13 cellular contexts compared by ENCODE assay signal in the genomic region with DNA sequence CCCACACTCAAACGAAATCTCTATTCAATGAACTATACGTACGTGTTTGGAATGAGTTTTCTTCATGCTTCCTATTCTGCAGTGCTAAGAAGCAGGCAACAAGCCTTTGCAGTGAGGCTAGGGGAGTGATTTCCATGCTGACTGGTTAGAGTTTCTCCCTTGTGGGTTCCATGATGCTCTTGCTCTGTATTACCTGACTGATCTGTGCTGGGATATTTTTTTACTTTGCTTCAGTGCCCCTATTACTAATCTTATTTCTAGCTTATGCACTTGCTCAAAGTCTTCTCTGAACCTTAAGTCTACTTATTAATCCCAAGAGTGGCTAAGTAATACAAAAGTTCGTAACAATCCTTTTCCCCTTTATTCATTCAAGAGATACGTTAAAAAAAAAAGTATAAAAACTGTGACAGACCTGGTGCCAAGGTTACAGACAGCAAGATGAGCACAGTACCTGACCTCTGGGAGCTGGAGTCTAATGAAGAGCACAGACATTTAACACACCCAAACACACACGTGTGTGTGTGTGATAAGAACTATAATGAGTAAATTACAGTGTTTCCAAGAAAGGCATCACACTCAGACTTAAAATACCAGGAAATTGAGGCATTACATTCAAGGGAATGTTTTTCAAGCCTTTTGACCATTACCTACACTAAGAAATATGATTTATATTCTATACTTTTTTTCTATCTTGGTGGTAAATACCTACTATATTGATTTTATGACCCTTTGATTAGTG.
"Had no signal": no experiment of that assay in that cellular context is flagged by ENCODE, and none has a peak within 500 bp of the region (broad histone marks: within the 10 kb centered on the region; RNA-seq: fewer than 3 reads in every experiment).

No MANE protein-coding gene starts in this region.

- H3K9me3 Mint-ChIP-seq: activated B cell treated with CpG ODN at 0.5 μM for 24 hours; activated CD4-positive, alpha-beta T cell treated with anti-CD3 and anti-CD28 coated beads, Interleukin-2, amount 10 ng/mL, durations not matched to agents 24 days and 14 days; activated T-helper 1 cell treated with anti-CD3 and anti-CD28 coated beads, Interleukin-12 subunit alpha, Interleukin-12 subunit beta, Interleukin-2, Interleukin-4 antibody, amounts not matched to agents 30 ng/mL and 10 ng/mL and 1 ng/mL, durations not matched to agents 14 hours and 24 hours and 36 hours; central memory CD8-positive, alpha-beta T cell; natural killer cell treated with Interleukin-12 subunit alpha and Interleukin-12 subunit beta and Interleukin-15 and Interleukin-18, amount 100 ng/mL, for 72 hours; stimulated activated naive CD8-positive, alpha-beta T cell treated with anti-CD3 and anti-CD28 coated beads, Interleukin-15, Interleukin-2, amounts not matched to agents 100 ng/mL and 50 ng/mL, for 24 hours had no signal

- H3K27ac Mint-ChIP-seq: activated B cell treated with CpG ODN at 0.5 μM for 24 hours; activated CD4-positive, alpha-beta T cell treated with anti-CD3 and anti-CD28 coated beads, Interleukin-2, amount 10 ng/mL, durations not matched to agents 24 days and 14 days; activated T-helper 1 cell treated with anti-CD3 and anti-CD28 coated beads, Interleukin-12 subunit alpha, Interleukin-12 subunit beta, Interleukin-2, Interleukin-4 antibody, amounts not matched to agents 30 ng/mL and 10 ng/mL and 1 ng/mL, durations not matched to agents 14 hours and 24 hours and 36 hours; natural killer cell treated with Interleukin-12 subunit alpha and Interleukin-12 subunit beta and Interleukin-15 and Interleukin-18, amount 100 ng/mL, for 72 hours; stimulated activated naive CD8-positive, alpha-beta T cell treated with anti-CD3 and anti-CD28 coated beads, Interleukin-15, Interleukin-2, amounts not matched to agents 100 ng/mL and 50 ng/mL, for 24 hours had no signal

- H3K4me3 Mint-ChIP-seq: activated B cell treated with CpG ODN at 0.5 μM for 24 hours; activated CD4-positive, alpha-beta T cell treated with anti-CD3 and anti-CD28 coated beads, Interleukin-2, amount 10 ng/mL, durations not matched to agents 24 days and 14 days; activated T-helper 1 cell treated with anti-CD3 and anti-CD28 coated beads, Interleukin-12 subunit alpha, Interleukin-12 subunit beta, Interleukin-2, Interleukin-4 antibody, amounts not matched to agents 30 ng/mL and 10 ng/mL and 1 ng/mL, durations not matched to agents 14 hours and 24 hours and 36 hours; central memory CD8-positive, alpha-beta T cell; natural killer cell treated with Interleukin-12 subunit alpha and Interleukin-12 subunit beta and Interleukin-15 and Interleukin-18, amount 100 ng/mL, for 72 hours; stimulated activated naive CD8-positive, alpha-beta T cell treated with anti-CD3 and anti-CD28 coated beads, Interleukin-15, Interleukin-2, amounts not matched to agents 100 ng/mL and 50 ng/mL, for 24 hours had no signal

- H3K4me1 Mint-ChIP-seq: activated B cell treated with CpG ODN at 0.5 μM for 24 hours; activated CD4-positive, alpha-beta T cell treated with anti-CD3 and anti-CD28 coated beads, Interleukin-2, amount 10 ng/mL, durations not matched to agents 24 days and 14 days; central memory CD8-positive, alpha-beta T cell had no signal

- DNase-seq: activated B cell treated with CpG ODN at 0.5 μM for 24 hours; activated CD4-positive, alpha-beta T cell treated with anti-CD3 and anti-CD28 coated beads, Interleukin-2, amount 10 ng/mL, durations not matched to agents 24 days and 14 days; activated naive CD4-positive, alpha-beta T cell; effector memory CD4-positive, alpha-beta T cell; hypothalamus; occipital lobe; stimulated activated CD4-positive, alpha-beta T cell treated with anti-CD3 and anti-CD28 coated beads, Interleukin-2, amount 100 ng/mL, for 48 hours; T1000 had no signal

- ATAC-seq: natural killer cell treated with Interleukin-12 subunit alpha and Interleukin-12 subunit beta and Interleukin-15 and Interleukin-18, amount 100 ng/mL, for 72 hours; sciatic nerve had no signal

- H3K36me3 Mint-ChIP-seq: natural killer cell treated with Interleukin-12 subunit alpha and Interleukin-12 subunit beta and Interleukin-15 and Interleukin-18, amount 100 ng/mL, for 72 hours had no signal

- H3K27me3 Mint-ChIP-seq: activated B cell treated with CpG ODN at 0.5 μM for 24 hours; activated CD4-positive, alpha-beta T cell treated with anti-CD3 and anti-CD28 coated beads, Interleukin-2, amount 10 ng/mL, durations not matched to agents 24 days and 14 days; central memory CD8-positive, alpha-beta T cell; stimulated activated naive CD8-positive, alpha-beta T cell treated with anti-CD3 and anti-CD28 coated beads, Interleukin-15, Interleukin-2, amounts not matched to agents 100 ng/mL and 50 ng/mL, for 24 hours had no signal
